In genomic region chr16:89357460-89357859, GRCh38 we compare ENCODE assay signal across 10 cellular contexts.
A peak's percentile ranks its signal among the peaks of the same experiment; 100 is the strongest.
DNase-seq lines count a peak whose midpoint lies in the region; ATAC-seq and TF ChIP-seq lines count a peak whose summit lies in the region.
"Had no signal": no experiment of that assay in that cellular context is flagged by ENCODE, and none has a peak within 500 bp of the region (broad histone marks: within the 10 kb centered on the region; RNA-seq: fewer than 3 reads in every experiment).

No MANE protein-coding gene starts in this region.

- peaks cover 21% of the 10 kb centered on the region for H3F3A ChIP-seq in GM23338 (replicated peaks; ENCODE audit: low read depth)

- ATAC-seq in GM23338 (peak; percentile 20), Right ventricle myocardium superior (ENCODE audit: poor library complexity) (peak; percentile 58), psoas muscle (peak; percentile 67 to 76 (median 70)), HG02623 (IDR thresholded peaks at IDR 0.05; ENCODE audit: unreplicated experiment) (no peak), GM18505 (IDR thresholded peaks at IDR 0.05; ENCODE audit: unreplicated experiment) (no peak)

- peaks cover 30% of the 10 kb centered on the region for H3K27me3 Mint-ChIP-seq in GM23338 (ENCODE audit: insufficient read depth, low read depth, poor library complexity)

- H3K9me2 ChIP-seq in GM23338 (ENCODE audit: insufficient read depth), result no peaks in the 10 kb centered on the region

- H3K27me3 ChIP-seq in GM23338 (ENCODE audit: insufficient read depth) (no peaks in the 10 kb centered on the region), SJCRH30 (no peaks in the 10 kb centered on the region), psoas muscle (ENCODE audit: insufficient read depth in 3 of 3, low read length in 2 of 3) (no peaks in the 10 kb centered on the region)

- no peak for TF ChIP-seq POLR2A in GM18505 (IDR thresholded peaks at IDR 0.05; ENCODE audit: borderline replicate concordance, extremely low read depth, insufficient read depth, insufficient read length)

- WGBS in psoas muscle, 3 donors, result 15 to 29% (median 18%) methylated on average over 12 of the region's 12 CpGs

- H3K27ac ChIP-seq in GM23338 (ENCODE audit: low read depth) (peak overlapping the region; percentile 66; the same call in 1 of the 2 replicates), SJCRH30 (0 out of 2 replicates have a peak overlapping the region, but pooled peaks have one; percentile 2), psoas muscle (peak overlapping the region; percentile 82)

- DNase-seq in GM23338 (ENCODE audit: low spot score), result peak; percentile 55
- DNase-seq in SJCRH30, result peak; percentile 86 to 91
- DNase-seq in Right ventricle myocardium superior, result peak; percentile 67
- peak; percentile 63 to 80 for DNase-seq in psoas muscle
- DNase-seq in NCI-H1436 treated with DMSO at 0.1 percent for 48 hours (lab: John Stamatoyannopoulos, UW), result no peak
- no peak for DNase-seq in cerebellar nuclear complex (lab: John Stamatoyannopoulos, UW)
- DNase-seq: NCI-H82 had no signal

- H3K79me2 ChIP-seq in GM23338 (replicated peaks; ENCODE audit: insufficient read depth), result peaks cover 100% of the 10 kb centered on the region

- no peak for TF ChIP-seq CTCF in GM23338 (conservative IDR thresholded peaks at IDR 0.05; ENCODE audit: low read depth in 2 of 2)
- peak; percentile 26 for TF ChIP-seq CTCF in psoas muscle (IDR thresholded peaks at IDR 0.05)

- peaks cover 17% of the 10 kb centered on the region for H3K36me3 Mint-ChIP-seq in GM23338 (ENCODE audit: low read depth)

- intact Hi-C loops in Right ventricle myocardium superior (cut with DNase I), result no loop called here
- intact Hi-C loops in psoas muscle (cut with DNase I), result loop anchor here in 1 of 2 donors (10.0 kb wide), 1 partner anchor 127 kb away; no protein-coding TSS in a partner anchor

- no peak overlapping the region for H3K27ac Mint-ChIP-seq in GM23338

- peaks cover 88% of the 10 kb centered on the region for H4K20me1 ChIP-seq in GM23338 (replicated peaks; ENCODE audit: insufficient read depth)

- no peak overlapping the region for H3K4me3 Mint-ChIP-seq in GM23338

- H3K9me3 ChIP-seq in SJCRH30 (replicated peaks) (no peaks in the 10 kb centered on the region), psoas muscle (no peaks in the 10 kb centered on the region)

- H2AFZ ChIP-seq in GM23338, result no peak overlapping the region

- peaks cover 5% of the 10 kb centered on the region; the same call in 1 of the 2 replicates for H3K36me3 ChIP-seq in GM23338 (ENCODE audit: insufficient read depth)
- peaks cover 19% of the 10 kb centered on the region for H3K36me3 ChIP-seq in SJCRH30
- no peaks in the 10 kb centered on the region for H3K36me3 ChIP-seq in psoas muscle (ENCODE audit: insufficient read depth in 1 of 2, low read depth in 1 of 2)

- no peaks in the 10 kb centered on the region for H3K9me3 Mint-ChIP-seq in GM23338
- H3K9me3 Mint-ChIP-seq: activated naive CD4-positive, alpha-beta T cell treated with anti-CD3 and anti-CD28 coated beads, Interleukin-2, amount 50 U/mL, for 72 hours had no signal

- peaks cover 45% of the 10 kb centered on the region for H3K4me1 ChIP-seq in GM23338 (ENCODE audit: insufficient read depth)
- H3K4me1 ChIP-seq in SJCRH30, result peaks cover 40% of the 10 kb centered on the region
- peaks cover 91% of the 10 kb centered on the region for H3K4me1 ChIP-seq in psoas muscle

- H3K4me3 ChIP-seq in GM23338 (no peak overlapping the region), SJCRH30 (no peak overlapping the region), psoas muscle (no peak overlapping the region)

- H3K4me1 Mint-ChIP-seq in GM23338, result peaks cover 78% of the 10 kb centered on the region

- H3K4me2 ChIP-seq in GM23338, result peak overlapping the region; percentile 40

TF ChIP-seq in GM23338, 12 proteins besides CTCF, POLR2A, EP300 and RAD21:
- TF ChIP-seq STAT1 (IDR thresholded peaks at IDR 0.05; ENCODE audit: unreplicated experiment) (no peak), NANOG (IDR thresholded peaks at IDR 0.05; ENCODE audit: borderline replicate concordance) (no peak), ZNF462 (CRISPR knock-in tag; IDR thresholded peaks at IDR 0.05) (no peak)

Comparison
In these comparisons a context has a peak if more than half of its experiments do, and no peak if none do; other contexts are left out.
1. ATAC-seq: peak in GM23338 (single experiment), Right ventricle myocardium superior (single experiment) and psoas muscle (4 of 4); none in HG02623 (single experiment) and GM18505 (single experiment).
2. DNase-seq: peak in GM23338 (single experiment), SJCRH30 (2 of 2), Right ventricle myocardium superior (single experiment) and psoas muscle (2 of 2); none in NCI-H1436 treated with DMSO at 0.1 percent for 48 hours (single experiment) and cerebellar nuclear complex (0 of 2).
3. H3K27ac ChIP-seq: peak in every context shown above with its lines; median percentile 82 in psoas muscle; 66 in GM23338; 2 in SJCRH30.